ENCODE assay signal across 18 cellular contexts in genomic region chr16:89188064-89188441, GRCh38. TPM values are rescaled to one million over a fixed set of nuclear protein-coding genes. Genes with fewer than 3 reads are reported as not detected.
"Had no signal": no experiment of that assay in that cellular context is flagged by ENCODE, and none has a peak within 500 bp of the region (broad histone marks: within the 10 kb centered on the region; RNA-seq: fewer than 3 reads in every experiment).

No MANE protein-coding gene starts in this region.

- H3K9me3 Mint-ChIP-seq: immature natural killer cell, neural crest cell had no signal

- H3K27me3 Mint-ChIP-seq: naive thymus-derived CD8-positive, alpha-beta T cell had no signal

- H3K4me2 ChIP-seq: smooth muscle cell had no signal

- H3K36me3 Mint-ChIP-seq: immature natural killer cell; naive thymus-derived CD8-positive, alpha-beta T cell had no signal

- H3K4me3 ChIP-seq: coronary artery, dorsolateral prefrontal cortex, esophagus squamous epithelium, gastroesophageal sphincter, smooth muscle cell had no signal

- H3K79me2 ChIP-seq: parathyroid adenoma had no signal

- H3K36me3 ChIP-seq: esophagus squamous epithelium, gastroesophageal sphincter had no signal

- H2AFZ ChIP-seq: parathyroid adenoma had no signal

- DNase-seq: dorsolateral prefrontal cortex; esophagus squamous epithelium; foreskin fibroblast; left colon; mammary epithelial cell; occipital lobe; stimulated activated CD4-positive, alpha-beta T cell treated with anti-CD3 and anti-CD28 coated beads, Interleukin-2, amount 100 ng/mL, for 48 hours had no signal

- H3K4me1 ChIP-seq: parathyroid adenoma had no signal

- ATAC-seq: gastroesophageal sphincter had no signal

- H3K9me3 ChIP-seq: esophagus squamous epithelium, gastroesophageal sphincter had no signal

- H3K27ac ChIP-seq: coronary artery, dorsolateral prefrontal cortex, esophagus squamous epithelium, gastroesophageal sphincter, parathyroid adenoma had no signal

RNA-seq across cellular contexts. Expression of gene SLC22A31, which starts 12.3 kb away (rescaled TPM):
- total RNA-seq: epithelial cell of proximal tubule; esophagus squamous epithelium; gastroesophageal sphincter; mononuclear cell; naive thymus-derived CD8-positive, alpha-beta T cell; occipital lobe; smooth muscle cell had no signal

RNA-seq across cellular contexts. Expression of gene CDH15, which starts 16.5 kb away (rescaled TPM):
- total RNA-seq: epithelial cell of proximal tubule; esophagus squamous epithelium; left colon; liver; mesenteric fat pad; mononuclear cell; naive thymus-derived CD8-positive, alpha-beta T cell; neural crest cell had no signal
